8 cellular contexts compared by ENCODE assay signal in the genomic region with DNA sequence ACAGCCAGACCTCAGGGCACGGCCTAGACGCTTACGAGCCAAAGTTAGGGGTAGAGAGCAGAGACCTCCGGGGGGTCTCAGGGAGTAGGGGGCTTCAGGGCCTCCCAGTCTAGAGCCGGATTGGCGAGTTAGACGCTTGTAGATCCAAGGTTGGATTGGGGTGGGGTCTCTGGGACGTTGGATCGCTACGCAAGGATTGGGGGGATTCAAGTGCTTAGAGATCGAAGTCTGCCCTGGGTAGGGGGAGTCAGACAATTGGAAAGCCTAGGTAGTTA. TPM values are rescaled to one million over a fixed set of nuclear protein-coding genes. Genes with fewer than 3 reads are reported as not detected.
DNase-seq lines count a peak whose midpoint lies in the region; ATAC-seq and TF ChIP-seq lines count a peak whose summit lies in the region.

No MANE protein-coding gene starts in this region.

- 13 to 44% methylated on average over 6 to 8 of the region's 11 CpGs for whole genome bisulfite sequencing in mesodermal cell (ENCODE audit: insufficient coverage in 2 of 2), 2 experiments

- H3K36me3 ChIP-seq in breast epithelium (no peaks in the 10 kb centered on the region), mesodermal cell (ENCODE audit: control insufficient read depth, insufficient read depth, low read length) (peaks cover 7% of the 10 kb centered on the region), uterus (no peaks in the 10 kb centered on the region)

- H3K27ac ChIP-seq in C4-2B (peak overlapping the region; percentile 86), breast epithelium (peak overlapping the region; percentile 92 to 95), mesodermal cell (ENCODE audit: low read depth, low read length, severe bottlenecking) (peak overlapping the region; percentile 85), uterus (peak overlapping the region; percentile 87 to 97)

- TF ChIP-seq POLR2A in breast epithelium (IDR thresholded peaks at IDR 0.05), result no peak
- TF ChIP-seq POLR2A in uterus (IDR thresholded peaks at IDR 0.05), result no peak

- DNase-seq in NCI-H1092 (lab: John Stamatoyannopoulos, UW) (peak; percentile 30), breast epithelium (ENCODE audit: low spot score in 2 of 2) (no peak), uterus (peak in 1 of 2 donors; percentile 42), GM13977 (ENCODE audit: low spot score) (no peak), epidermal melanocyte (ENCODE audit: insufficient read length, low spot score) (no peak)

- peak overlapping the region; percentile 81 to 98 (median 97) for H3K4me3 ChIP-seq in breast epithelium
- H3K4me3 ChIP-seq in mesodermal cell (ENCODE audit: extremely low read depth, insufficient read depth, low read length, poor library complexity, severe bottlenecking), result peak overlapping the region; percentile 83
- peak overlapping the region; percentile 59 to 95 for H3K4me3 ChIP-seq in uterus

- no peak for ATAC-seq in HG03039 (IDR thresholded peaks at IDR 0.05; ENCODE audit: unreplicated experiment)

- H3K9me3 ChIP-seq in breast epithelium (no peaks in the 10 kb centered on the region), mesodermal cell (ENCODE audit: control insufficient read depth, low read length) (no peaks in the 10 kb centered on the region), uterus (no peaks in the 10 kb centered on the region)

- no peaks in the 10 kb centered on the region for H3K4me1 ChIP-seq in breast epithelium
- peaks cover 13% of the 10 kb centered on the region for H3K4me1 ChIP-seq in mesodermal cell (ENCODE audit: control insufficient read depth, insufficient read depth, low read length, poor library complexity, severe bottlenecking)
- H3K4me1 ChIP-seq in uterus, result peaks cover 0 to 34% of the 10 kb centered on the region in 2 donors

- in situ Hi-C loops in GM13977 (cut with MboI; ENCODE audit: low pct_unique_long_range_greater_than_20kb, low sequenced_read_pairs, unreplicated experiment), result no loop called here

- intact Hi-C loops in breast epithelium (cut with DNase I; ENCODE audit: low total_unique reads) (no loop called here), uterus (cut with DNase I; ENCODE audit: low total_unique reads) (no loop called here)

- TF ChIP-seq CTCF in C4-2B (conservative IDR thresholded peaks at IDR 0.05) (no peak), breast epithelium (IDR thresholded peaks at IDR 0.05) (no peak), uterus (IDR thresholded peaks at IDR 0.05) (no peak), GM13977 (IDR thresholded peaks at IDR 0.05; ENCODE audit: extremely low read depth, insufficient read depth, missing control alignments) (no peak)

- no peaks in the 10 kb centered on the region for H3K27me3 ChIP-seq in breast epithelium
- no peaks in the 10 kb centered on the region for H3K27me3 ChIP-seq in uterus

RNA-seq across cellular contexts. Expression of gene STX16, which starts 0.4 kb away (rescaled TPM):
- total RNA-seq in breast epithelium, result 10 to 100 TPM; 54.4 to 76.5 (median 74.4) TPM
- 56.1 TPM for polyA plus RNA-seq in mesodermal cell (2013, experiment 1 of 2)
- polyA plus RNA-seq in mesodermal cell (2013, experiment 2 of 2), result 56.7 TPM
- 10 to 100 TPM; 32.6 to 82.7 (median 60.8) TPM for total RNA-seq in uterus

RNA-seq across cellular contexts. Expression of gene NPEPL1, which starts 41.1 kb away (rescaled TPM):
- total RNA-seq in breast epithelium (10 to 100 TPM; 26.8 to 35.7 (median 30.8) TPM), uterus (10 to 100 TPM; 14.1 to 35.2 (median 24.7) TPM)
- 25.0 TPM for polyA plus RNA-seq in mesodermal cell (2013, experiment 1 of 2)
- polyA plus RNA-seq in mesodermal cell (2013, experiment 2 of 2), result 15.7 TPM
